12 cellular contexts compared by ENCODE assay signal in genomic region chr4:173834151-173834550, GRCh38.
A peak's percentile ranks its signal among the peaks of the same experiment; 100 is the strongest.
DNase-seq lines count a peak whose midpoint lies in the region; ATAC-seq and TF ChIP-seq lines count a peak whose summit lies in the region.
"Had no signal": no experiment of that assay in that cellular context is flagged by ENCODE, and none has a peak within 500 bp of the region (broad histone marks: within the 10 kb centered on the region; RNA-seq: fewer than 3 reads in every experiment).

No MANE protein-coding gene starts in this region.

- ATAC-seq in GM18870 (IDR thresholded peaks at IDR 0.05; ENCODE audit: unreplicated experiment), result no peak
- ATAC-seq: CD8-positive, alpha-beta T cell; T-helper 17 cell had no signal

- H3K27me3 ChIP-seq in DOHH2 (ENCODE audit: control insufficient read depth, low read length), result no peaks in the 10 kb centered on the region

- H3K79me2 ChIP-seq in DOHH2 (ENCODE audit: control insufficient read depth, low read length), result no peaks in the 10 kb centered on the region

- no peak overlapping the region for H3K4me3 ChIP-seq in DOHH2 (ENCODE audit: low read length)

- H3K4me2 ChIP-seq in DOHH2 (ENCODE audit: low read length), result no peak overlapping the region

- no peaks in the 10 kb centered on the region for H3K9me2 ChIP-seq in DOHH2 (replicated peaks; ENCODE audit: control insufficient read depth, low read length)

- H3K27ac ChIP-seq in DOHH2 (ENCODE audit: low read depth, low read length), result no peak overlapping the region

- no peaks in the 10 kb centered on the region for H3F3A ChIP-seq in DOHH2 (ENCODE audit: control insufficient read depth, insufficient read depth)

- no peaks in the 10 kb centered on the region for H3K4me1 ChIP-seq in DOHH2 (ENCODE audit: control insufficient read depth, low read length)

- H4K20me1 ChIP-seq in DOHH2 (ENCODE audit: control insufficient read depth, insufficient read depth, low read depth, low read length), result no peaks in the 10 kb centered on the region

- peak; percentile 26 for TF ChIP-seq CTCF in DOHH2 (IDR thresholded peaks at IDR 0.05; ENCODE audit: low read depth, low read length, poor library complexity, severe bottlenecking)

- DNase-seq in HT1080 (ENCODE audit: low read depth) (peak; percentile 11), SK-MEL-5 (ENCODE audit: low read depth, low spot score) (peak; percentile 68), hepatic stellate cell (ENCODE audit: low spot score) (peak; percentile 2)
- DNase-seq in activated naive CD4-positive, alpha-beta T cell treated with anti-CD3 and anti-CD28 coated beads, Interleukin-2, amount 50 U/mL, for 16 hours, result no peak
- DNase-seq in activated CD4-positive, CD25-positive, alpha-beta regulatory T cell (lab: John Stamatoyannopoulos, UW), result no peak
- DNase-seq: anterior cingulate cortex; CD8-positive, alpha-beta T cell; dermis blood vessel endothelial cell; occipital lobe; T-helper 17 cell had no signal

- no peaks in the 10 kb centered on the region for H3K9me3 ChIP-seq in DOHH2 (ENCODE audit: control insufficient read depth, insufficient read depth, low read length)

- H3K36me3 ChIP-seq in DOHH2 (ENCODE audit: control insufficient read depth, low read length), result no peaks in the 10 kb centered on the region

- in situ Hi-C loops in SK-MEL-5 (cut with HindIII; ENCODE audit: low pct_unique_long_range_greater_than_20kb, low sequenced_read_pairs), result no loop called here

Comparison
In these comparisons a context has a peak if more than half of its experiments do, and no peak if none do; other contexts are left out.
1. DNase-seq: peak in HT1080 (single experiment), SK-MEL-5 (single experiment) and hepatic stellate cell (single experiment); none in activated naive CD4-positive, alpha-beta T cell treated with anti-CD3 and anti-CD28 coated beads, Interleukin-2, amount 50 U/mL, for 16 hours (single experiment) and activated CD4-positive, CD25-positive, alpha-beta regulatory T cell (0 of 4).